ENCODE assay signal across 9 cellular contexts in the genomic region with DNA sequence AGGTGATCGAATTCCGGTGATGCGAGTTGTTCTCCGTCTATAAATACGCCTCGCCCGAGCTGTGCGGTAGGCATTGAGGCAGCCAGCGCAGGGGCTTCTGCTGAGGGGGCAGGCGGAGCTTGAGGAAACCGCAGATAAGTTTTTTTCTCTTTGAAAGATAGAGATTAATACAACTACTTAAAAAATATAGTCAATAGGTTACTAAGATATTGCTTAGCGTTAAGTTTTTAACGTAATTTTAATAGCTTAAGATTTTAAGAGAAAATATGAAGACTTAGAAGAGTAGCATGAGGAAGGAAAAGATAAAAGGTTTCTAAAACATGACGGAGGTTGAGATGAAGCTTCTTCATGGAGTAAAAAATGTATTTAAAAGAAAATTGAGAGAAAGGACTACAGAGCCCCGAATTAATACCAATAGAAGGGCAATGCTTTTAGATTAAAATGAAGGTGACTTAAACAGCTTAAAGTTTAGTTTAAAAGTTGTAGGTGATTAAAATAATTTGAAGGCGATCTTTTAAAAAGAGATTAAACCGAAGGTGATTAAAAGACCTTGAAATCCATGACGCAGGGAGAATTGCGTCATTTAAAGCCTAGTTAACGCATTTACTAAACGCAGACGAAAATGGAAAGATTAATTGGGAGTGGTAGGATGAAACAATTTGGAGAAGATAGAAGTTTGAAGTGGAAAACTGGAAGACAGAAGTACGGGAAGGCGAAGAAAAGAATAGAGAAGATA. TPM values are rescaled to one million over a fixed set of nuclear protein-coding genes. Genes with fewer than 3 reads are reported as not detected.
A peak's percentile ranks its signal among the peaks of the same experiment; 100 is the strongest.
DNase-seq lines count a peak whose midpoint lies in the region; ATAC-seq and TF ChIP-seq lines count a peak whose summit lies in the region.
"Had no signal": no experiment of that assay in that cellular context is flagged by ENCODE, and none has a peak within 500 bp of the region (broad histone marks: within the 10 kb centered on the region; RNA-seq: fewer than 3 reads in every experiment).

A gene (plus strand): TSS at position 69 of the 736 bp plus-strand sequence.

- H3K4me3 ChIP-seq in WERI-Rb-1 (ENCODE audit: low read depth, low read length): peak within 1 kb of the TSS; percentile 89
- peak within 1 kb of the TSS; percentile 75 to 99 (median 99) for H3K4me3 ChIP-seq in mammary epithelial cell (replicated peaks in 1 of 3; ENCODE audit: insufficient read depth in 1 of 3, low read depth in 2 of 3, low read length in 3 of 3)

- H3K27me3 Mint-ChIP-seq in immature natural killer cell (ENCODE audit: low read depth in 3 of 3): peaks cover 3 to 13% (median 12%) of the 10 kb centered on the region in 3 donors

- H3K4me3 Mint-ChIP-seq in immature natural killer cell: no peak within 1 kb of the TSS
- H3K4me3 Mint-ChIP-seq: brain had no signal

- DNase-seq in COLO829 (ENCODE audit: low spot score) (peak; percentile 68), NCI-H2196 treated with DMSO at 0.1 percent for 48 hours (lab: John Stamatoyannopoulos, UW; ENCODE audit: unreplicated experiment) (peak; percentile 80), WERI-Rb-1 (peak; percentile 92), mammary epithelial cell (peak; percentile 88), immature natural killer cell (peak; percentile 90 to 95 (median 94)), smooth muscle cell of the brain vasculature (ENCODE audit: low read depth, low spot score) (peak; percentile 95)

- dilution Hi-C loops in mammary epithelial cell (cut with HindIII; ENCODE audit: low sequenced_read_pairs): loop anchor here (5.0 kb wide), 2 partner anchors 73 to 77 kb away; a partner anchor contains a TSS

- H3K36me3 ChIP-seq in WERI-Rb-1: peaks cover 52% of the 10 kb centered on the region
- H3K36me3 ChIP-seq in mammary epithelial cell (ENCODE audit: insufficient read depth, low read length): peaks cover 22% of the 10 kb centered on the region

- intact Hi-C loops in mammary epithelial cell (cut with micrococcal nuclease): loop anchor here (1.0 kb wide), 1 partner anchor 22 kb away; no protein-coding TSS in a partner anchor

- H3K27me3 ChIP-seq in WERI-Rb-1 (ENCODE audit: insufficient read depth, low read depth, severe bottlenecking) (no peaks in the 10 kb centered on the region), mammary epithelial cell (ENCODE audit: insufficient read depth, low read length) (no peaks in the 10 kb centered on the region)

- no peaks in the 10 kb centered on the region for H3K9me3 ChIP-seq in WERI-Rb-1 (ENCODE audit: severe bottlenecking)
- H3K9me3 ChIP-seq in mammary epithelial cell (replicated peaks; ENCODE audit: insufficient read depth, low read length): no peaks in the 10 kb centered on the region

- H3K9ac ChIP-seq in mammary epithelial cell (ENCODE audit: insufficient read depth, low read length): peak within 1 kb of the TSS; percentile 100

- peaks cover 0 to 8% (median 7%) of the 10 kb centered on the region in 3 donors for H3K36me3 Mint-ChIP-seq in immature natural killer cell
- H3K36me3 Mint-ChIP-seq: brain had no signal

- peak within 1 kb of the TSS; percentile 100 for H3K27ac ChIP-seq in WERI-Rb-1
- peak within 1 kb of the TSS; percentile 98 for H3K27ac ChIP-seq in mammary epithelial cell (ENCODE audit: insufficient read depth, low read depth, low read length)

- CTCF ChIA-PET in mammary epithelial cell (lab: Charles Lee; ENCODE audit: low non-redundant PET): interaction anchor here (0.6 kb wide), 1 partner anchor 77 kb away, joined by 6 read pairs; a partner anchor contains a TSS

- in situ Hi-C loops in mammary epithelial cell (cut with MboI; ENCODE audit: low sequenced_read_pairs in 2 of 2): no loop called here

- peaks cover 32% of the 10 kb centered on the region for H3K4me1 ChIP-seq in mammary epithelial cell (ENCODE audit: insufficient read depth, low read length)

- H3K4me1 Mint-ChIP-seq in immature natural killer cell: peaks cover 33 to 51% of the 10 kb centered on the region in 2 donors

- BruUV-seq in mammary epithelial cell (replicated peaks; lab: Mats Ljungman, UMichigan): TSS peak; percentile 29

- peaks cover 80% of the 10 kb centered on the region for H3K79me2 ChIP-seq in mammary epithelial cell (ENCODE audit: insufficient read depth, low read length)

- ATAC-seq in HG02759 (IDR thresholded peaks at IDR 0.05; ENCODE audit: unreplicated experiment) (peak; percentile 27), HG02852 (IDR thresholded peaks at IDR 0.05; ENCODE audit: unreplicated experiment) (no peak)

- TF ChIP-seq CTCF in WERI-Rb-1 (IDR thresholded peaks at IDR 0.05; ENCODE audit: low read depth, low read length): no peak
- no peak for TF ChIP-seq CTCF in mammary epithelial cell (conservative IDR thresholded peaks at IDR 0.05 in 1 of 2, IDR thresholded peaks at IDR 0.05 in 1 of 2; ENCODE audit: extremely low read depth in 1 of 2, insufficient read depth in 1 of 2, low read depth in 1 of 2, low read length in 2 of 2)

- H3K9me3 Mint-ChIP-seq in immature natural killer cell: no peaks in the 10 kb centered on the region

- peaks cover 38% of the 10 kb centered on the region for H4K20me1 ChIP-seq in mammary epithelial cell (ENCODE audit: insufficient read depth, low read length)

- H3K27ac Mint-ChIP-seq in immature natural killer cell: no peak within 1 kb of the TSS
- H3K27ac Mint-ChIP-seq: brain had no signal

- H2AFZ ChIP-seq in mammary epithelial cell (ENCODE audit: low read depth, low read length): peak within 1 kb of the TSS; percentile 54

- under 1% methylated on average over 24 of the region's 24 CpGs for WGBS in mammary epithelial cell (ENCODE audit: low coverage, missing lambda C conversion rate)

- peak within 1 kb of the TSS; percentile 99 for H3K4me2 ChIP-seq in mammary epithelial cell (ENCODE audit: insufficient read depth, low read depth, low read length)

RNA-seq across cellular contexts. Expression of the gene that starts here (rescaled TPM):
- over 10,000 TPM in 1 of 2 donors, 1,000 to 10,000 TPM in 1; 9,320 to 20,636 TPM for total RNA-seq in mammary epithelial cell
- polyA plus RNA-seq in mammary epithelial cell (211 TPM), immature natural killer cell (1,000 to 10,000 TPM; 1,459 to 3,517 (median 2,451) TPM)
- 7,117 TPM for polyA minus RNA-seq in mammary epithelial cell
